In genomic region chr12:107845980-107846659, GRCh38 we compare ENCODE assay signal across 22 cellular contexts.
A peak's percentile ranks its signal among the peaks of the same experiment; 100 is the strongest.
DNase-seq lines count a peak whose midpoint lies in the region.
"Had no signal": no experiment of that assay in that cellular context is flagged by ENCODE, and none has a peak within 500 bp of the region (broad histone marks: within the 10 kb centered on the region; RNA-seq: fewer than 3 reads in every experiment).

No MANE protein-coding gene starts in this region.

- peaks cover 90% of the 10 kb centered on the region for H3K27me3 ChIP-seq in iPS-20b (ENCODE audit: insufficient read depth, low read length)

- H3K36me3 ChIP-seq in iPS-20b (ENCODE audit: insufficient read depth, low read depth, low read length), result no peaks in the 10 kb centered on the region
- H3K36me3 ChIP-seq: lower lobe of right lung, pancreas, transverse colon had no signal

- H3K9ac ChIP-seq in iPS-20b (ENCODE audit: low read depth, low read length), result no peak overlapping the region

- H3K27ac ChIP-seq in iPS-20b (ENCODE audit: low read length), result no peak overlapping the region
- H3K27ac ChIP-seq: lower lobe of right lung, pancreas, transverse colon had no signal

- DNase-seq in ELR (ENCODE audit: low read depth), result peak; percentile 11
- DNase-seq in M059J (ENCODE audit: low read depth), result peak; percentile 40
- peak; percentile 0 for DNase-seq in astrocyte of the hippocampus (ENCODE audit: low read depth, low spot score)
- DNase-seq in islet precursor cell, result no peak
- DNase-seq in hippocampal formation (lab: John Stamatoyannopoulos, UW), result no peak
- DNase-seq in NCI-H1105 treated with DMSO at 0.1 percent for 48 hours (lab: John Stamatoyannopoulos, UW), result no peak
- DNase-seq in NCI-H2171 (lab: John Stamatoyannopoulos, UW), result no peak
- DNase-seq: activated CD4-positive, alpha-beta T cell treated with anti-CD3 and anti-CD28 coated beads, Interleukin-2, amount 50 U/mL, for 1 hour; activated CD8-positive, alpha-beta memory T cell treated with anti-CD3 and anti-CD28 coated beads, Interleukin-2, amount 50 U/mL, for 4 hours; activated effector memory CD4-positive, alpha-beta T cell treated with Interleukin-2 at 50 U/mL for 16 hours; CD4-positive, alpha-beta T cell; DMS53; erythroblast; KBM-7; lower lobe of right lung; NCI-H2171 treated with DMSO at 0.1 percent for 48 hours; stimulated activated CD4-positive, alpha-beta T cell treated with anti-CD3 and anti-CD28 coated beads, Interleukin-1b, Interleukin-23, amount 100 ng/mL, for 48 hours; stimulated activated naive CD4-positive, alpha-beta T cell treated with Interleukin-2 at 50 U/mL for 16 hours; SW 1271; transverse colon had no signal

- H3K4me3 ChIP-seq in iPS-20b (ENCODE audit: low read length), result peak overlapping the region; percentile 64; the same call in 1 of the 2 replicates
- H3K4me3 ChIP-seq: lower lobe of right lung, pancreas, transverse colon had no signal

- H3K4me1 ChIP-seq in iPS-20b (ENCODE audit: insufficient read depth, low read length), result no peaks in the 10 kb centered on the region

- H3K9me3 ChIP-seq in iPS-20b (ENCODE audit: insufficient read depth, low read depth, low read length), result no peaks in the 10 kb centered on the region
- H3K9me3 ChIP-seq: lower lobe of right lung, pancreas, transverse colon had no signal

Comparison
In these comparisons a context has a peak if more than half of its experiments do, and no peak if none do; other contexts are left out.
1. DNase-seq: peak in ELR (single experiment), M059J (single experiment) and astrocyte of the hippocampus (single experiment); none in islet precursor cell (single experiment), hippocampal formation (0 of 2), NCI-H1105 treated with DMSO at 0.1 percent for 48 hours (single experiment) and NCI-H2171 (single experiment).